In the genomic region with DNA sequence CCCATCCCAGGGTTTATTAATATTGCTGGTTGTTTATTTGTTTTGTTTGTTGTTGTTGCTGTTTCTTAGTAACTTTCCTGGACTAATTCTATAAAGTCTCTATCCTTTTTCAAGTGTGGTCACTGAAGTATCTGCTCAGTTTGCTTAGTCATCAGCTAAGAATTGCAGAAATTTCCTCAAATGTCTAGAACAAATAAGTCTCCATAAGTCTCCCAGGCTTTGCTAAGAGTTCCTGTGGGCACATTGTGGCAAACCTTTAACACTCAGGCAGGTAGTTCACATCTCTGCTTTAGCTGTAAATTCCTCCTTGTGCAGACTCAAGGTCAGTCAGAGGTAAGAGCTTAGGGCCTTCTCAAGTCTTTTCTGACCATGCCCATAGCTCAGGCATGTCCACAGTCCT, we compare ENCODE assay signal across 16 cellular contexts. TPM values are rescaled to one million over a fixed set of nuclear protein-coding genes. Genes with fewer than 3 reads are reported as not detected.
A peak's percentile ranks its signal among the peaks of the same experiment; 100 is the strongest.
DNase-seq lines count a peak whose midpoint lies in the region; ATAC-seq and TF ChIP-seq lines count a peak whose summit lies in the region.
"Had no signal": no experiment of that assay in that cellular context is flagged by ENCODE, and none has a peak within 500 bp of the region (broad histone marks: within the 10 kb centered on the region; RNA-seq: fewer than 3 reads in every experiment).

No MANE protein-coding gene starts in this region.

- peaks cover 2% of the 10 kb centered on the region for H3K27me3 Mint-ChIP-seq in activated T-helper 2 cell treated with anti-CD3 and anti-CD28 coated beads, Interferon-gamma antibody, Interleukin-2, Interleukin-4, amounts not matched to agents 10 μg/mL and 5 μg/mL and 100 μg/mL, durations not matched to agents 14 hours and 24 hours and 36 hours (ENCODE audit: low read depth)
- H3K27me3 Mint-ChIP-seq in mesothelial cell of epicardium (ENCODE audit: low read depth): peaks cover 3% of the 10 kb centered on the region

- DNase-seq in H4 (ENCODE audit: low spot score) (peak; percentile 78), SJSA1 (ENCODE audit: low read depth in 1 of 2, low spot score in 2 of 2) (peak; percentile 71 to 92), fibroblast of mammary gland (ENCODE audit: low read depth) (peak; percentile 72), skeletal muscle cell (ENCODE audit: low read depth) (peak; percentile 41), GM20000 (ENCODE audit: low spot score) (no peak), mesothelial cell of epicardium (ENCODE audit: low spot score in 2 of 2, unreplicated experiment in 2 of 2) (no peak)
- DNase-seq in activated T-helper 2 cell treated with anti-CD3 and anti-CD28 coated beads, Interferon-gamma antibody, Interleukin-2, Interleukin-4, amounts not matched to agents 10 μg/mL and 5 μg/mL and 100 μg/mL, durations not matched to agents 14 hours and 24 hours and 36 hours (ENCODE audit: low spot score): no peak
- DNase-seq: activated CD8-positive, alpha-beta T cell treated with anti-CD3 and anti-CD28 coated beads, Interleukin-2, amount 10 ng/mL, durations not matched to agents 7 days and 5 days; activated naive CD8-positive, alpha-beta T cell treated with anti-CD3 and anti-CD28 coated beads, Interleukin-2, amount 50 U/mL, for 24 hours; GF-D8; H7; NCI-H526; posterior cingulate gyrus; stimulated activated CD4-positive, alpha-beta T cell treated with anti-CD3 and anti-CD28 coated beads, Interleukin-4, amount 100 ng/mL, for 4 hours had no signal

- H3K4me1 Mint-ChIP-seq in activated T-helper 2 cell treated with anti-CD3 and anti-CD28 coated beads, Interferon-gamma antibody, Interleukin-2, Interleukin-4, amounts not matched to agents 10 μg/mL and 5 μg/mL and 100 μg/mL, durations not matched to agents 14 hours and 24 hours and 36 hours (ENCODE audit: low read depth): no peaks in the 10 kb centered on the region
- H3K4me1 Mint-ChIP-seq in mesothelial cell of epicardium: no peaks in the 10 kb centered on the region
- H3K4me1 Mint-ChIP-seq: activated naive CD8-positive, alpha-beta T cell treated with anti-CD3 and anti-CD28 coated beads, Interleukin-2, amount 50 U/mL, for 24 hours had no signal

- H3K36me3 ChIP-seq in SJSA1: peaks cover 7% of the 10 kb centered on the region; the same call in 1 of the 2 replicates
- H3K36me3 ChIP-seq: thoracic aorta had no signal

- ATAC-seq in GM21390 (IDR thresholded peaks at IDR 0.05; ENCODE audit: unreplicated experiment): no peak
- ATAC-seq: activated CD8-positive, alpha-beta T cell treated with anti-CD3 and anti-CD28 coated beads, Interleukin-2, amount 10 ng/mL, durations not matched to agents 7 days and 5 days; activated naive CD8-positive, alpha-beta T cell treated with anti-CD3 and anti-CD28 coated beads, Interleukin-2, amount 50 U/mL, for 24 hours had no signal

- no peaks in the 10 kb centered on the region; the same call in 1 of the 2 replicates for H3K9me3 ChIP-seq in SJSA1 (replicated peaks)
- H3K9me3 ChIP-seq: thoracic aorta had no signal

- H3K4me1 ChIP-seq in SJSA1 (replicated peaks): peaks cover 30% of the 10 kb centered on the region

- no peak overlapping the region for H3K4me3 ChIP-seq in SJSA1
- no peak overlapping the region for H3K4me3 ChIP-seq in fibroblast of mammary gland (ENCODE audit: control insufficient read depth, low read depth, low read length)
- no peak overlapping the region for H3K4me3 ChIP-seq in skeletal muscle cell (ENCODE audit: low read depth, low read length)
- H3K4me3 ChIP-seq: thoracic aorta had no signal

- intact Hi-C loops in activated T-helper 2 cell treated with anti-CD3 and anti-CD28 coated beads, Interferon-gamma antibody, Interleukin-2, Interleukin-4, amounts not matched to agents 10 μg/mL and 5 μg/mL and 100 μg/mL, durations not matched to agents 14 hours and 24 hours and 36 hours (cut with micrococcal nuclease): no loop called here

- H3K36me3 Mint-ChIP-seq in activated T-helper 2 cell treated with anti-CD3 and anti-CD28 coated beads, Interferon-gamma antibody, Interleukin-2, Interleukin-4, amounts not matched to agents 10 μg/mL and 5 μg/mL and 100 μg/mL, durations not matched to agents 14 hours and 24 hours and 36 hours (ENCODE audit: low read depth): no peaks in the 10 kb centered on the region
- H3K36me3 Mint-ChIP-seq in mesothelial cell of epicardium: no peaks in the 10 kb centered on the region

- no peaks in the 10 kb centered on the region for H3K27me3 ChIP-seq in SJSA1 (replicated peaks)

- H3K4me3 Mint-ChIP-seq in activated T-helper 2 cell treated with anti-CD3 and anti-CD28 coated beads, Interferon-gamma antibody, Interleukin-2, Interleukin-4, amounts not matched to agents 10 μg/mL and 5 μg/mL and 100 μg/mL, durations not matched to agents 14 hours and 24 hours and 36 hours (ENCODE audit: low read depth): no peak overlapping the region
- H3K4me3 Mint-ChIP-seq in mesothelial cell of epicardium: no peak overlapping the region
- H3K4me3 Mint-ChIP-seq: activated CD8-positive, alpha-beta T cell treated with anti-CD3 and anti-CD28 coated beads, Interleukin-2, amount 10 ng/mL, durations not matched to agents 7 days and 5 days; activated naive CD8-positive, alpha-beta T cell treated with anti-CD3 and anti-CD28 coated beads, Interleukin-2, amount 50 U/mL, for 24 hours had no signal

- H3K27ac ChIP-seq in SJSA1: peak overlapping the region; percentile 92
- H3K27ac ChIP-seq: thoracic aorta had no signal

- TF ChIP-seq CTCF in fibroblast of mammary gland (conservative IDR thresholded peaks at IDR 0.05; ENCODE audit: control insufficient read depth, insufficient read depth, low read depth, low read length) (no peak), GM20000 (IDR thresholded peaks at IDR 0.05; ENCODE audit: extremely low read depth, missing control alignments) (no peak), mesothelial cell of epicardium (IDR thresholded peaks at IDR 0.05; ENCODE audit: unreplicated experiment) (no peak)

- no peak overlapping the region for H3K27ac Mint-ChIP-seq in activated T-helper 2 cell treated with anti-CD3 and anti-CD28 coated beads, Interferon-gamma antibody, Interleukin-2, Interleukin-4, amounts not matched to agents 10 μg/mL and 5 μg/mL and 100 μg/mL, durations not matched to agents 14 hours and 24 hours and 36 hours
- H3K27ac Mint-ChIP-seq in mesothelial cell of epicardium: no peak overlapping the region
- H3K27ac Mint-ChIP-seq: activated CD8-positive, alpha-beta T cell treated with anti-CD3 and anti-CD28 coated beads, Interleukin-2, amount 10 ng/mL, durations not matched to agents 7 days and 5 days; activated naive CD8-positive, alpha-beta T cell treated with anti-CD3 and anti-CD28 coated beads, Interleukin-2, amount 50 U/mL, for 24 hours had no signal

- no peaks in the 10 kb centered on the region for H3K9me3 Mint-ChIP-seq in activated T-helper 2 cell treated with anti-CD3 and anti-CD28 coated beads, Interferon-gamma antibody, Interleukin-2, Interleukin-4, amounts not matched to agents 10 μg/mL and 5 μg/mL and 100 μg/mL, durations not matched to agents 14 hours and 24 hours and 36 hours
- H3K9me3 Mint-ChIP-seq in mesothelial cell of epicardium: peaks cover 10% of the 10 kb centered on the region
- H3K9me3 Mint-ChIP-seq: activated naive CD8-positive, alpha-beta T cell treated with anti-CD3 and anti-CD28 coated beads, Interleukin-2, amount 50 U/mL, for 24 hours had no signal

RNA-seq across cellular contexts. Expression of a gene that starts 38.9 kb away (rescaled TPM):
- total RNA-seq in H4 (2014; rRNA removed; shearing (Covaris generic)): not detected in 2 replicates
- not detected in 2 replicates for total RNA-seq in SJSA1 (2014; rRNA removed; shearing (Covaris generic))
- total RNA-seq in activated T-helper 2 cell treated with anti-CD3 and anti-CD28 coated beads, Interferon-gamma antibody, Interleukin-2, Interleukin-4, amounts not matched to agents 10 μg/mL and 5 μg/mL and 100 μg/mL, durations not matched to agents 14 hours and 24 hours and 36 hours: not detected in 2 replicates
- total RNA-seq in mesothelial cell of epicardium: not detected in 3 replicates
- total RNA-seq: activated CD8-positive, alpha-beta T cell treated with anti-CD3 and anti-CD28 coated beads, Interleukin-2, amount 10 ng/mL, durations not matched to agents 7 days and 5 days; H7; thoracic aorta had no signal

Comparison
In these comparisons a context has a peak if more than half of its experiments do, and no peak if none do; other contexts are left out.
1. DNase-seq: peak in H4 (single experiment), SJSA1 (2 of 2), fibroblast of mammary gland (single experiment) and skeletal muscle cell (single experiment); none in GM20000 (single experiment), activated T-helper 2 cell treated with anti-CD3 and anti-CD28 coated beads, Interferon-gamma antibody, Interleukin-2, Interleukin-4, amounts not matched to agents 10 μg/mL and 5 μg/mL and 100 μg/mL, durations not matched to agents 14 hours and 24 hours and 36 hours (single experiment) and mesothelial cell of epicardium (0 of 2).